In genomic region chr18:48709371-48709770, GRCh38 we compare ENCODE assay signal across 21 cellular contexts.
DNase-seq lines count a peak whose midpoint lies in the region; ATAC-seq and TF ChIP-seq lines count a peak whose summit lies in the region.
"Had no signal": no experiment of that assay in that cellular context is flagged by ENCODE, and none has a peak within 500 bp of the region (broad histone marks: within the 10 kb centered on the region; RNA-seq: fewer than 3 reads in every experiment).

No MANE protein-coding gene starts in this region.

- H3K27me3 Mint-ChIP-seq in GM23338 (ENCODE audit: insufficient read depth, low read depth, poor library complexity), result peaks cover 7% of the 10 kb centered on the region
- H3K27me3 Mint-ChIP-seq in activated T-cell treated with anti-CD3 and anti-CD28 coated beads, Interleukin-2, amount 50 U/mL, for 4 hours (ENCODE audit: low read depth), result no peaks in the 10 kb centered on the region
- H3K27me3 Mint-ChIP-seq: B cell; CD4-positive, alpha-beta memory T cell had no signal

- H3K4me3 Mint-ChIP-seq in GM23338, result no peak overlapping the region
- no peak overlapping the region for H3K4me3 Mint-ChIP-seq in activated T-cell treated with anti-CD3 and anti-CD28 coated beads, Interleukin-2, amount 50 U/mL, for 4 hours
- H3K4me3 Mint-ChIP-seq: B cell; CD4-positive, alpha-beta memory T cell had no signal

- no peaks in the 10 kb centered on the region; the same call in 1 of the 2 replicates for H4K20me1 ChIP-seq in GM23338 (replicated peaks; ENCODE audit: insufficient read depth)
- H4K20me1 ChIP-seq in osteoblast (ENCODE audit: insufficient read depth, low read length), result peaks cover 5% of the 10 kb centered on the region

- H3K9me2 ChIP-seq in GM23338 (ENCODE audit: insufficient read depth), result peaks cover 6% of the 10 kb centered on the region; the same call in 1 of the 2 replicates

- no peaks in the 10 kb centered on the region for H3K27me3 ChIP-seq in GM23338 (ENCODE audit: insufficient read depth)
- no peaks in the 10 kb centered on the region for H3K27me3 ChIP-seq in iPS-20b (ENCODE audit: insufficient read depth, low read length)
- H3K27me3 ChIP-seq in parathyroid adenoma (ENCODE audit: control insufficient read depth, insufficient read depth, low read length), result no peaks in the 10 kb centered on the region
- H3K27me3 ChIP-seq in osteoblast (ENCODE audit: insufficient read depth, low read length), result no peaks in the 10 kb centered on the region
- H3K27me3 ChIP-seq: MG63, Peyer's patch had no signal

- 0 out of 2 replicates have a peak overlapping the region, but pooled peaks have one; percentile 39 for H3K9ac ChIP-seq in iPS-20b (ENCODE audit: low read depth, low read length)
- no peak overlapping the region for H3K9ac ChIP-seq in parathyroid adenoma
- H3K9ac ChIP-seq: KMS-11 had no signal

- peak; percentile 55 for DNase-seq in GM23338 (ENCODE audit: low spot score)
- DNase-seq in dermis blood vessel endothelial cell, result peak; percentile 59
- no peak for DNase-seq in NCI-H82 treated with DMSO at 0.1 percent for 48 hours (lab: John Stamatoyannopoulos, UW; ENCODE audit: unreplicated experiment)
- no peak for DNase-seq in activated T-cell treated with anti-CD3 and anti-CD28 coated beads, Interleukin-2, amount 50 U/mL, for 4 hours
- no peak for DNase-seq in NCI-H187 (lab: John Stamatoyannopoulos, UW)
- DNase-seq in osteoblast (ENCODE audit: insufficient read length, low spot score, missing footprints), result no peak
- DNase-seq: ACHN; CD4-positive, alpha-beta memory T cell; MG63; NCI-H1105 treated with DMSO at 0.1 percent for 48 hours; NCI-H2029; NCI-H2171 treated with DMSO at 0.1 percent for 48 hours; NCI-H510A; NCI-H82; SHP77 treated with DMSO at 0.1 percent for 48 hours had no signal

- H3K4me2 ChIP-seq in GM23338, result no peak overlapping the region
- H3K4me2 ChIP-seq in parathyroid adenoma (ENCODE audit: low read length), result no peak overlapping the region
- H3K4me2 ChIP-seq in osteoblast (ENCODE audit: insufficient read depth, low read length), result no peak overlapping the region
- H3K4me2 ChIP-seq: KMS-11 had no signal

- TF ChIP-seq CTCF in GM23338 (conservative IDR thresholded peaks at IDR 0.05; ENCODE audit: low read depth in 2 of 2) (peak in 1 of 2 experiments; percentile 26; a peak in 1 of 4 replicates), parathyroid adenoma (IDR thresholded peaks at IDR 0.05) (no peak), osteoblast (IDR thresholded peaks at IDR 0.05; ENCODE audit: extremely low read depth, low read depth, low read length) (no peak)

- H3K79me2 ChIP-seq in GM23338 (replicated peaks; ENCODE audit: insufficient read depth), result no peaks in the 10 kb centered on the region
- H3K79me2 ChIP-seq in parathyroid adenoma, result no peaks in the 10 kb centered on the region
- peaks cover 10% of the 10 kb centered on the region for H3K79me2 ChIP-seq in osteoblast (ENCODE audit: insufficient read depth, low read length)

- peak; percentile 86 for ATAC-seq in GM23338
- ATAC-seq in activated T-cell treated with anti-CD3 and anti-CD28 coated beads, Interleukin-2, amount 50 U/mL, for 4 hours, result no peak
- ATAC-seq: HepG2 had no signal

- H2AFZ ChIP-seq in GM23338 (no peak overlapping the region), parathyroid adenoma (no peak overlapping the region), osteoblast (ENCODE audit: low read length) (no peak overlapping the region)

- H3K4me1 Mint-ChIP-seq in GM23338, result peaks cover 13% of the 10 kb centered on the region
- no peaks in the 10 kb centered on the region for H3K4me1 Mint-ChIP-seq in activated T-cell treated with anti-CD3 and anti-CD28 coated beads, Interleukin-2, amount 50 U/mL, for 4 hours (ENCODE audit: low read depth)
- H3K4me1 Mint-ChIP-seq: B cell had no signal

- no peaks in the 10 kb centered on the region for H3K9me3 ChIP-seq in iPS-20b (ENCODE audit: insufficient read depth, low read depth, low read length)
- no peaks in the 10 kb centered on the region for H3K9me3 ChIP-seq in parathyroid adenoma (ENCODE audit: control insufficient read depth, low read length)
- H3K9me3 ChIP-seq in osteoblast (ENCODE audit: low read depth, low read length), result no peaks in the 10 kb centered on the region
- H3K9me3 ChIP-seq: MG63, Peyer's patch had no signal

- H3K4me3 ChIP-seq in GM23338, result no peak overlapping the region
- no peak overlapping the region for H3K4me3 ChIP-seq in iPS-20b (ENCODE audit: low read length)
- no peak overlapping the region for H3K4me3 ChIP-seq in parathyroid adenoma (ENCODE audit: low read depth, low read length)
- H3K4me3 ChIP-seq in osteoblast (ENCODE audit: insufficient read depth, low read length), result no peak overlapping the region
- H3K4me3 ChIP-seq: MG63, Peyer's patch had no signal

- no peak overlapping the region for H3K27ac ChIP-seq in GM23338 (ENCODE audit: low read depth)
- no peak overlapping the region for H3K27ac ChIP-seq in iPS-20b (ENCODE audit: low read length)
- peak overlapping the region; percentile 53 for H3K27ac ChIP-seq in parathyroid adenoma
- no peak overlapping the region for H3K27ac ChIP-seq in osteoblast (ENCODE audit: low read depth, low read length)
- H3K27ac ChIP-seq: KMS-11, Peyer's patch had no signal

- H3K9me3 Mint-ChIP-seq in GM23338, result no peaks in the 10 kb centered on the region; the same call in 2 of the 3 replicates
- H3K9me3 Mint-ChIP-seq in activated T-cell treated with anti-CD3 and anti-CD28 coated beads, Interleukin-2, amount 50 U/mL, for 4 hours, result no peaks in the 10 kb centered on the region
- H3K9me3 Mint-ChIP-seq: CD4-positive, alpha-beta memory T cell had no signal

- H3K36me3 ChIP-seq in GM23338 (ENCODE audit: insufficient read depth) (no peaks in the 10 kb centered on the region), iPS-20b (ENCODE audit: insufficient read depth, low read depth, low read length) (no peaks in the 10 kb centered on the region), parathyroid adenoma (ENCODE audit: control insufficient read depth, insufficient read depth, low read length) (no peaks in the 10 kb centered on the region), osteoblast (ENCODE audit: insufficient read depth, low read length) (peaks cover 2% of the 10 kb centered on the region)
- H3K36me3 ChIP-seq: Peyer's patch had no signal

- no peak overlapping the region for H3K27ac Mint-ChIP-seq in GM23338
- H3K27ac Mint-ChIP-seq: B cell; CD4-positive, alpha-beta memory T cell had no signal

- H3K36me3 Mint-ChIP-seq in GM23338 (ENCODE audit: low read depth), result no peaks in the 10 kb centered on the region; the same call in 2 of the 3 replicates
- no peaks in the 10 kb centered on the region for H3K36me3 Mint-ChIP-seq in activated T-cell treated with anti-CD3 and anti-CD28 coated beads, Interleukin-2, amount 50 U/mL, for 4 hours (ENCODE audit: insufficient read depth)
- H3K36me3 Mint-ChIP-seq: CD4-positive, alpha-beta memory T cell had no signal

- H3K4me1 ChIP-seq in GM23338 (ENCODE audit: insufficient read depth), result peaks cover 3% of the 10 kb centered on the region; the same call in 1 of the 2 replicates
- peaks cover 5% of the 10 kb centered on the region; the same call in 1 of the 2 replicates for H3K4me1 ChIP-seq in iPS-20b (ENCODE audit: insufficient read depth, low read length)
- H3K4me1 ChIP-seq in parathyroid adenoma, result no peaks in the 10 kb centered on the region
- peaks cover 33% of the 10 kb centered on the region for H3K4me1 ChIP-seq in osteoblast (ENCODE audit: insufficient read depth, low read length)
- H3K4me1 ChIP-seq: Peyer's patch had no signal

- H3F3A ChIP-seq in GM23338 (replicated peaks; ENCODE audit: low read depth), result no peaks in the 10 kb centered on the region

TF ChIP-seq in GM23338, 12 proteins besides CTCF, POLR2A, EP300 and RAD21 (continues in another document):
- TF ChIP-seq POLR2AphosphoS5 (IDR thresholded peaks at IDR 0.05; ENCODE audit: low read depth), result no peak

Comparison
In these comparisons a context has a peak if more than half of its experiments do, and no peak if none do; other contexts are left out.
1. DNase-seq: peak in GM23338 (single experiment) and dermis blood vessel endothelial cell (single experiment); none in NCI-H82 treated with DMSO at 0.1 percent for 48 hours (single experiment), activated T-cell treated with anti-CD3 and anti-CD28 coated beads, Interleukin-2, amount 50 U/mL, for 4 hours (single experiment), NCI-H187 (0 of 2) and osteoblast (single experiment).